Comparison of ENCODE assay signal across 1 cellular context in the genomic region with DNA sequence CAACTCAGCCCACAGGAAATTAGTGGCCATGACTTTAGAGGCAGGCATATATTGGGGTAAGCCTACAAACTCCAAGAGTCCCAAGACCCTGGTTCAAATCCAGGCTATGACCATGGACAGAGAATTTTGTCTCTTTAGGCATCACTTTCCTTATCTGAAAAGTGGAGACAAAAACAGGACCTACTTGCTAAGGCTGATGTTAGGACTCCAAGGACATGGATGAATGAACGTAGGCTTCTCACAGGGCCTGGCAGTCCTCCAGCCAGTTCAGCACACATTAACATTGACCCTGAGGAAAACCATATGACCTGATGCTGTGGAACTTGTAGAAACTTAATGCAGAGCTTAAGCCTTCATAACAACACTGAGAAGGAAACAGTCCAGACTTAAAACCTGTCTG.
TF ChIP-seq lines count a peak whose summit lies in the region.

No MANE protein-coding gene starts in this region.

TF ChIP-seq in GM23338, 12 proteins besides CTCF, POLR2A, EP300 and RAD21 (continued from another document):
- TF ChIP-seq, protein P1, sequence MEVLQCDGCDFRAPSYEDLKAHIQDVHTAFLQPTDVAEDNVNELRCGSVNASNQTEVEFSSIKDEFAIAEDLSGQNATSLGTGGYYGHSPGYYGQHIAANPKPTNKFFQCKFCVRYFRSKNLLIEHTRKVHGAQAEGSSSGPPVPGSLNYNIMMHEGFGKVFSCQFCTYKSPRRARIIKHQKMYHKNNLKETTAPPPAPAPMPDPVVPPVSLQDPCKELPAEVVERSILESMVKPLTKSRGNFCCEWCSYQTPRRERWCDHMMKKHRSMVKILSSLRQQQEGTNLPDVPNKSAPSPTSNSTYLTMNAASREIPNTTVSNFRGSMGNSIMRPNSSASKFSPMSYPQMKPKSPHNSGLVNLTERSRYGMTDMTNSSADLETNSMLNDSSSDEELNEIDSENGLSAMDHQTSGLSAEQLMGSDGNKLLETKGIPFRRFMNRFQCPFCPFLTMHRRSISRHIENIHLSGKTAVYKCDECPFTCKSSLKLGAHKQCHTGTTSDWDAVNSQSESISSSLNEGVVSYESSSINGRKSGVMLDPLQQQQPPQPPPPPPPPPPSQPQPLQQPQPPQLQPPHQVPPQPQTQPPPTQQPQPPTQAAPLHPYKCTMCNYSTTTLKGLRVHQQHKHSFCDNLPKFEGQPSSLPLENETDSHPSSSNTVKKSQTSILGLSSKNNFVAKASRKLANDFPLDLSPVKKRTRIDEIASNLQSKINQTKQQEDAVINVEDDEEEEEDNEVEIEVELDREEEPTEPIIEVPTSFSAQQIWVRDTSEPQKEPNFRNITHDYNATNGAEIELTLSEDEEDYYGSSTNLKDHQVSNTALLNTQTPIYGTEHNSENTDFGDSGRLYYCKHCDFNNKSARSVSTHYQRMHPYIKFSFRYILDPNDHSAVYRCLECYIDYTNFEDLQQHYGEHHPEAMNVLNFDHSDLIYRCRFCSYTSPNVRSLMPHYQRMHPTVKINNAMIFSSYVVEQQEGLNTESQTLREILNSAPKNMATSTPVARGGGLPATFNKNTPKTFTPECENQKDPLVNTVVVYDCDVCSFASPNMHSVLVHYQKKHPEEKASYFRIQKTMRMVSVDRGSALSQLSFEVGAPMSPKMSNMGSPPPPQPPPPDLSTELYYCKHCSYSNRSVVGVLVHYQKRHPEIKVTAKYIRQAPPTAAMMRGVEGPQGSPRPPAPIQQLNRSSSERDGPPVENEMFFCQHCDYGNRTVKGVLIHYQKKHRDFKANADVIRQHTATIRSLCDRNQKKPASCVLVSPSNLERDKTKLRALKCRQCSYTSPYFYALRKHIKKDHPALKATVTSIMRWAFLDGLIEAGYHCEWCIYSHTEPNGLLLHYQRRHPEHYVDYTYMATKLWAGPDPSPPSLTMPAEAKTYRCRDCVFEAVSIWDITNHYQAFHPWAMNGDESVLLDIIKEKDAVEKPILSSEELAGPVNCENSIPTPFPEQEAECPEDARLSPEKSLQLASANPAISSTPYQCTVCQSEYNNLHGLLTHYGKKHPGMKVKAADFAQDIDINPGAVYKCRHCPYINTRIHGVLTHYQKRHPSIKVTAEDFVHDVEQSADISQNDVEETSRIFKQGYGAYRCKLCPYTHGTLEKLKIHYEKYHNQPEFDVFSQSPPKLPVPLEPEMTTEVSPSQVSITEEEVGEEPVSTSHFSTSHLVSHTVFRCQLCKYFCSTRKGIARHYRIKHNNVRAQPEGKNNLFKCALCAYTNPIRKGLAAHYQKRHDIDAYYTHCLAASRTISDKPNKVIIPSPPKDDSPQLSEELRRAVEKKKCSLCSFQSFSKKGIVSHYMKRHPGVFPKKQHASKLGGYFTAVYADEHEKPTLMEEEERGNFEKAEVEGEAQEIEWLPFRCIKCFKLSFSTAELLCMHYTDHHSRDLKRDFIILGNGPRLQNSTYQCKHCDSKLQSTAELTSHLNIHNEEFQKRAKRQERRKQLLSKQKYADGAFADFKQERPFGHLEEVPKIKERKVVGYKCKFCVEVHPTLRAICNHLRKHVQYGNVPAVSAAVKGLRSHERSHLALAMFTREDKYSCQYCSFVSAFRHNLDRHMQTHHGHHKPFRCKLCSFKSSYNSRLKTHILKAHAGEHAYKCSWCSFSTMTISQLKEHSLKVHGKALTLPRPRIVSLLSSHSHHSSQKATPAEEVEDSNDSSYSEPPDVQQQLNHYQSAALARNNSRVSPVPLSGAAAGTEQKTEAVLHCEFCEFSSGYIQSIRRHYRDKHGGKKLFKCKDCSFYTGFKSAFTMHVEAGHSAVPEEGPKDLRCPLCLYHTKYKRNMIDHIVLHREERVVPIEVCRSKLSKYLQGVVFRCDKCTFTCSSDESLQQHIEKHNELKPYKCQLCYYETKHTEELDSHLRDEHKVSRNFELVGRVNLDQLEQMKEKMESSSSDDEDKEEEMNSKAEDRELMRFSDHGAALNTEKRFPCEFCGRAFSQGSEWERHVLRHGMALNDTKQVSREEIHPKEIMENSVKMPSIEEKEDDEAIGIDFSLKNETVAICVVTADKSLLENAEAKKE (CRISPR knock-in tag; IDR thresholded peaks at IDR 0.05) = no peak
- TF ChIP-seq CREB1 (CRISPR knock-in tag; IDR thresholded peaks at IDR 0.05; ENCODE audit: low read depth) = no peak
- TF ChIP-seq STAT1 (IDR thresholded peaks at IDR 0.05; ENCODE audit: unreplicated experiment) = no peak
- TF ChIP-seq, protein P2, sequence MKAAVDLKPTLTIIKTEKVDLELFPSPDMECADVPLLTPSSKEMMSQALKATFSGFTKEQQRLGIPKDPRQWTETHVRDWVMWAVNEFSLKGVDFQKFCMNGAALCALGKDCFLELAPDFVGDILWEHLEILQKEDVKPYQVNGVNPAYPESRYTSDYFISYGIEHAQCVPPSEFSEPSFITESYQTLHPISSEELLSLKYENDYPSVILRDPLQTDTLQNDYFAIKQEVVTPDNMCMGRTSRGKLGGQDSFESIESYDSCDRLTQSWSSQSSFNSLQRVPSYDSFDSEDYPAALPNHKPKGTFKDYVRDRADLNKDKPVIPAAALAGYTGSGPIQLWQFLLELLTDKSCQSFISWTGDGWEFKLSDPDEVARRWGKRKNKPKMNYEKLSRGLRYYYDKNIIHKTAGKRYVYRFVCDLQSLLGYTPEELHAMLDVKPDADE (IDR thresholded peaks at IDR 0.05) = no peak
TF ChIP-seq in GM23338: peak in this region for 0.
